ENCODE assay signal across 25 cellular contexts in genomic region chr19:50717026-50717723, GRCh38. TPM values are rescaled to one million over a fixed set of nuclear protein-coding genes. Genes with fewer than 3 reads are reported as not detected.
DNase-seq lines count a peak whose midpoint lies in the region; ATAC-seq, FAIRE-seq and TF ChIP-seq lines count a peak whose summit lies in the region.
"Had no signal": no experiment of that assay in that cellular context is flagged by ENCODE, and none has a peak within 500 bp of the region (broad histone marks: within the 10 kb centered on the region; RNA-seq: fewer than 3 reads in every experiment).

No MANE protein-coding gene starts in this region.

- H3K4me1 ChIP-seq in A673 (ENCODE audit: insufficient read depth, low read length, poor library complexity, severe bottlenecking) (peaks cover 35% of the 10 kb centered on the region), small intestine (ENCODE audit: control insufficient read depth in 2 of 2, insufficient read depth in 1 of 2, low read depth in 1 of 2, low read length in 1 of 2) (no peaks in the 10 kb centered on the region)
- H3K4me1 ChIP-seq in naive thymus-derived CD4-positive, alpha-beta T cell (ENCODE audit: control insufficient read depth in 2 of 2, insufficient read depth in 2 of 2, low read length in 2 of 2): no peaks in the 10 kb centered on the region
- H3K4me1 ChIP-seq: right lobe of liver had no signal

- H3K4me3 ChIP-seq in A673 (ENCODE audit: low read depth, low read length, poor library complexity, severe bottlenecking): peak overlapping the region; percentile 71
- H3K4me3 ChIP-seq in naive thymus-derived CD4-positive, alpha-beta T cell (ENCODE audit: low read length): no peak overlapping the region
- no peak overlapping the region for H3K4me3 ChIP-seq in lower leg skin (ENCODE audit: low read depth, poor library complexity, severe bottlenecking)
- no peak overlapping the region for H3K4me3 ChIP-seq in small intestine (ENCODE audit: low read depth in 1 of 2, low read length in 2 of 2)
- H3K4me3 ChIP-seq: PC-9, right lobe of liver had no signal

- no peaks in the 10 kb centered on the region for H3K9me3 Mint-ChIP-seq in activated naive CD8-positive, alpha-beta T cell treated with anti-CD3 and anti-CD28 coated beads for 36 hours
- H3K9me3 Mint-ChIP-seq in naive thymus-derived CD4-positive, alpha-beta T cell: peaks cover 0 to 6% (median 0%) of the 10 kb centered on the region in 11 donors
- H3K9me3 Mint-ChIP-seq: activated CD4-positive, alpha-beta T cell treated with anti-CD3 and anti-CD28 coated beads, Interleukin-2, amount 10 ng/mL, durations not matched to agents 7 days and 5 days had no signal

- CTCF ChIA-PET in A673 (lab: Charles Lee): no interaction called here
- CTCF ChIA-PET in naive thymus-derived CD4-positive, alpha-beta T cell (lab: Charles Lee): no interaction called here

- WGBS in lower leg skin, 2 donors: 43 to 57% methylated on average over 23 of the region's 23 CpGs
- 52 to 66% (median 53%) methylated on average over 19 to 23 of the region's 23 CpGs for WGBS in small intestine, 3 donors

- no peak for DNase-seq in A673 (ENCODE audit: low spot score)
- DNase-seq in G401 (ENCODE audit: low spot score): peak; percentile 13
- no peak for DNase-seq in activated naive CD8-positive, alpha-beta T cell treated with anti-CD3 and anti-CD28 coated beads for 36 hours
- no peak for DNase-seq in naive thymus-derived CD4-positive, alpha-beta T cell
- DNase-seq in lower leg skin (ENCODE audit: low spot score in 2 of 2): no peak
- no peak for DNase-seq in small intestine
- no peak for DNase-seq in NCI-H1694 (lab: John Stamatoyannopoulos, UW)
- DNase-seq: activated CD4-positive, alpha-beta T cell treated with anti-CD3 and anti-CD28 coated beads, Interleukin-2, amount 10 ng/mL, durations not matched to agents 7 days and 5 days; activated CD8-positive, alpha-beta memory T cell treated with anti-CD3 and anti-CD28 coated beads, Interleukin-2, amount 50 U/mL, for 4 hours; activated gamma-delta T cell treated with Interleukin-2 at 50 U/mL for 16 hours; aorta; COR-L47; Karpas-422; kidney; NCI-H1105; NCI-H2171 treated with DMSO at 0.1 percent for 48 hours; PC-9; right lobe of liver; T1000 had no signal

- TF ChIP-seq POLR2A in lower leg skin (IDR thresholded peaks at IDR 0.05): no peak

- POLR2A ChIA-PET in A673 (lab: Charles Lee; ENCODE audit: low non-redundant PET): no interaction called here
- POLR2A ChIA-PET in naive thymus-derived CD4-positive, alpha-beta T cell (lab: Charles Lee): no interaction called here

- in situ Hi-C loops in G401 (cut with HindIII; ENCODE audit: low sequenced_read_pairs): no loop called here

- no TSS peak for BruUV-seq in A673 (replicated peaks; lab: Mats Ljungman, UMichigan)

- H3K27me3 ChIP-seq in A673 (replicated peaks; ENCODE audit: insufficient read depth, low read depth, low read length, poor library complexity) (no peaks in the 10 kb centered on the region), small intestine (ENCODE audit: control insufficient read depth in 2 of 2, insufficient read depth in 2 of 2, low read length in 2 of 2) (peaks cover 0 to 11% of the 10 kb centered on the region in 2 donors)
- peaks cover 0 to 8% of the 10 kb centered on the region in 2 donors for H3K27me3 ChIP-seq in naive thymus-derived CD4-positive, alpha-beta T cell (ENCODE audit: control insufficient read depth in 2 of 2, insufficient read depth in 2 of 2, low read length in 2 of 2)
- H3K27me3 ChIP-seq: right lobe of liver had no signal

- H3K9me3 ChIP-seq in A673 (ENCODE audit: low read depth, low read length, poor library complexity, severe bottlenecking) (no peaks in the 10 kb centered on the region), small intestine (ENCODE audit: control insufficient read depth, low read depth) (no peaks in the 10 kb centered on the region)
- H3K9me3 ChIP-seq in naive thymus-derived CD4-positive, alpha-beta T cell (ENCODE audit: control insufficient read depth in 2 of 3, low read length in 3 of 3): no peaks in the 10 kb centered on the region
- H3K9me3 ChIP-seq: right lobe of liver had no signal

- no peaks in the 10 kb centered on the region for H3K36me3 Mint-ChIP-seq in activated naive CD8-positive, alpha-beta T cell treated with anti-CD3 and anti-CD28 coated beads for 36 hours
- H3K36me3 Mint-ChIP-seq in naive thymus-derived CD4-positive, alpha-beta T cell: no peaks in the 10 kb centered on the region

- no peak for FAIRE-seq in small intestine (lab: Jason Lieb, UNC)
- FAIRE-seq: kidney had no signal

- H3K4me3 Mint-ChIP-seq in activated naive CD8-positive, alpha-beta T cell treated with anti-CD3 and anti-CD28 coated beads for 36 hours: peak overlapping the region; percentile 6
- peak overlapping the region in 9 of 10 donors; percentile 13 to 75 (median 44) for H3K4me3 Mint-ChIP-seq in naive thymus-derived CD4-positive, alpha-beta T cell
- H3K4me3 Mint-ChIP-seq: activated CD4-positive, alpha-beta T cell treated with anti-CD3 and anti-CD28 coated beads, Interleukin-2, amount 10 ng/mL, durations not matched to agents 7 days and 5 days had no signal

- peaks cover 28% of the 10 kb centered on the region for H3K27me3 Mint-ChIP-seq in activated naive CD8-positive, alpha-beta T cell treated with anti-CD3 and anti-CD28 coated beads for 36 hours
- peaks cover 48 to 74% (median 62%) of the 10 kb centered on the region in 5 donors for H3K27me3 Mint-ChIP-seq in naive thymus-derived CD4-positive, alpha-beta T cell

- H3K27ac Mint-ChIP-seq in activated naive CD8-positive, alpha-beta T cell treated with anti-CD3 and anti-CD28 coated beads for 36 hours: no peak overlapping the region
- no peak overlapping the region for H3K27ac Mint-ChIP-seq in naive thymus-derived CD4-positive, alpha-beta T cell
- H3K27ac Mint-ChIP-seq: activated CD4-positive, alpha-beta T cell treated with anti-CD3 and anti-CD28 coated beads, Interleukin-2, amount 10 ng/mL, durations not matched to agents 7 days and 5 days had no signal

- H3K27ac ChIP-seq in A673 (ENCODE audit: low read depth, low read length, poor library complexity, severe bottlenecking): no peak overlapping the region
- no peak overlapping the region for H3K27ac ChIP-seq in naive thymus-derived CD4-positive, alpha-beta T cell (ENCODE audit: low read depth, low read length)
- no peak overlapping the region for H3K27ac ChIP-seq in small intestine (ENCODE audit: low read depth in 1 of 2, low read length in 1 of 2)
- H3K27ac ChIP-seq: PC-9, right lobe of liver had no signal

- TF ChIP-seq CTCF in A673 (conservative IDR thresholded peaks at IDR 0.05; ENCODE audit: low read depth, low read length) (no peak), lower leg skin (IDR thresholded peaks at IDR 0.05) (no peak)

- H3K4me1 Mint-ChIP-seq in activated naive CD8-positive, alpha-beta T cell treated with anti-CD3 and anti-CD28 coated beads for 36 hours: peaks cover 33% of the 10 kb centered on the region
- peaks cover 0 to 19% (median 8%) of the 10 kb centered on the region in 7 donors for H3K4me1 Mint-ChIP-seq in naive thymus-derived CD4-positive, alpha-beta T cell

- H3K36me3 ChIP-seq in A673 (ENCODE audit: insufficient read depth, low read length, poor library complexity, severe bottlenecking) (peaks cover 35% of the 10 kb centered on the region), small intestine (ENCODE audit: control insufficient read depth in 2 of 2, insufficient read depth in 2 of 2, low read length in 2 of 2) (no peaks in the 10 kb centered on the region)
- H3K36me3 ChIP-seq in naive thymus-derived CD4-positive, alpha-beta T cell (ENCODE audit: control insufficient read depth in 2 of 3, insufficient read depth in 3 of 3, low read length in 3 of 3): no peaks in the 10 kb centered on the region
- H3K36me3 ChIP-seq: right lobe of liver had no signal

- no peak for ATAC-seq in naive thymus-derived CD4-positive, alpha-beta T cell
- ATAC-seq in HG02588 (IDR thresholded peaks at IDR 0.05; ENCODE audit: unreplicated experiment): no peak
- ATAC-seq: right lobe of liver had no signal

- intact Hi-C loops in A673 (cut with micrococcal nuclease; ENCODE audit: unreplicated experiment) (no loop called here), lower leg skin (cut with DNase I; ENCODE audit: low total_unique reads) (loop anchor here (10.0 kb wide), 1 partner anchor 58 kb away; the partner anchor contains the start of gene GPR32)
- intact Hi-C loops in naive thymus-derived CD4-positive, alpha-beta T cell (cut with micrococcal nuclease): no loop called here

RNA-seq across cellular contexts. Expression of gene SHANK1, which starts 2.4 kb away (rescaled TPM):
- total RNA-seq in A673 (2021): 69.7 and 69.8 TPM in 2 replicates
- total RNA-seq in G401 (2014; rRNA removed; shearing (Covaris generic)): 14.0 and 16.4 TPM in 2 replicates
- under 1 TPM; 0.04 to 0.12 TPM for total RNA-seq in activated naive CD8-positive, alpha-beta T cell treated with anti-CD3 and anti-CD28 coated beads for 36 hours
- total RNA-seq in naive thymus-derived CD4-positive, alpha-beta T cell: under 1 TPM in 2 of 5 experiments, not detected in 3; 0.64 to 0.69 TPM
- polyA plus RNA-seq in naive thymus-derived CD4-positive, alpha-beta T cell: not detected
- 1 to 10 TPM in 2 of 4 donors, under 1 TPM in 2; 0.30 to 1.6 (median 0.67) TPM for total RNA-seq in lower leg skin
- under 1 TPM in 2 of 3 donors, not detected in 1; under 0.01 to 0.46 TPM for polyA plus RNA-seq in small intestine
- total RNA-seq: activated CD4-positive, alpha-beta T cell treated with anti-CD3 and anti-CD28 coated beads, Interleukin-2, amount 10 ng/mL, durations not matched to agents 7 days and 5 days; PC-9 had no signal

RNA-seq across cellular contexts. Expression of gene CLEC11A, which starts 6.0 kb away (rescaled TPM):
- total RNA-seq in A673 (2021) (59.1 TPM in 2 replicates), lower leg skin (10 to 100 TPM in 2 of 4 donors, 1 to 10 TPM in 2; 9.5 to 19.2 (median 11.9) TPM)
- total RNA-seq in G401 (2014; rRNA removed; shearing (Covaris generic)): 91.4 and 132 TPM in 2 replicates
- total RNA-seq in activated naive CD8-positive, alpha-beta T cell treated with anti-CD3 and anti-CD28 coated beads for 36 hours: 1 to 10 TPM; 2.2 to 3.1 TPM
- total RNA-seq in naive thymus-derived CD4-positive, alpha-beta T cell: 1 to 10 TPM in 4 of 5 experiments, under 1 TPM in 1; 0.36 to 4.6 (median 3.1) TPM
- 1 to 10 TPM; 2.4 to 6.4 TPM for polyA plus RNA-seq in naive thymus-derived CD4-positive, alpha-beta T cell
- 1 to 10 TPM in 2 of 3 donors, not detected in 1; 1.4 to 4.7 TPM for polyA plus RNA-seq in small intestine
- total RNA-seq: PC-9 had no signal

RNA-seq across cellular contexts. Expression of gene GPR32, which starts 53.1 kb away (rescaled TPM):
- total RNA-seq in A673 (2021) (not detected in 2 replicates), lower leg skin (not detected)
- not detected in 2 replicates for total RNA-seq in G401 (2014; rRNA removed; shearing (Covaris generic))
- total RNA-seq in activated naive CD8-positive, alpha-beta T cell treated with anti-CD3 and anti-CD28 coated beads for 36 hours: not detected
- not detected for total RNA-seq in naive thymus-derived CD4-positive, alpha-beta T cell
- polyA plus RNA-seq in naive thymus-derived CD4-positive, alpha-beta T cell: not detected
- polyA plus RNA-seq in small intestine: not detected
- total RNA-seq: activated CD4-positive, alpha-beta T cell treated with anti-CD3 and anti-CD28 coated beads, Interleukin-2, amount 10 ng/mL, durations not matched to agents 7 days and 5 days; aorta; H4; kidney; mesenteric fat pad; omental fat pad; PC-9; right lobe of liver; SK-MEL-5; ureter had no signal
- polyA plus RNA-seq: aorta had no signal
